ENCODE assay signal across 1 cellular context in the genomic region with DNA sequence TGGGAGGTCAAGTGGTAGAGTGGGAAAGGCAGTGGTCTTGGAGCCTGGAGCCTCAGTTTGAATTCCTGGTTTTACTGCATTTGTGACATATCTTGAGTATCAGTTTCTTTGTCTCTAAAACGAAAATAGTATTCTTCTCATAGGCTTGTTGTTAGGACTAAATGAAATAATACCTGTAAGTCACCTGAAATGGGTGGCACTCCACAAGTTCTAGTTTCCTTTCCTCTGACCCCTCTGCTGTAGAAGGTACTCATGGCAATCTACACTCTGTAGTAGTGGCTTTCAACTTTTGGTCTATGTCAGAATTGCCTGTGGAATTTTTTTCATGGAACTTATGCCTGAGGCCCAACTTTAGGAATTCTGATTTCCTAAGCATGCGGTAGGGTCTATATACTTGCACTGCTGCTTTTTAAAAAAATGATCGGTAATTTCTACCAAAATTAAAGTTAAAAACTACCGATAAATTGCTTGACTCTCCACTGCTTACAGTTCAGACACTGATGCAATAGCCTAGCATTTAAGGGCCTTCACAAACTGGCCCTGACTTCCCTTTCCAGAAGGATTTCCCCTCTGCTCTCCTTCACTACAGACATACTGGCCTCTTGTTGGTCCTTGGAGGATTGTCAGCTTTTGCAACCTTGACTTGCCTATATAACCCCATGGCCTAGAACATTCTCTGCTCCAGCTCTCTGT.
TF ChIP-seq lines count a peak whose summit lies in the region.

No MANE protein-coding gene starts in this region.

TF ChIP-seq in K562, 482 proteins besides CTCF, POLR2A, EP300 and RAD21 (continued from another document):
- TF ChIP-seq ZNF449 (CRISPR knock-in tag; IDR thresholded peaks at IDR 0.05) = 0 out of 2 replicates have a peak, but pooled peaks have one; percentile 25
- TF ChIP-seq ATF3 (IDR thresholded peaks at IDR 0.05) = peak; percentile 50; the same call in 1 of the 2 replicates
- TF ChIP-seq ATF3 (CRISPR knock-in tag; conservative IDR thresholded peaks at IDR 0.05) = no peak
- peak; percentile 21; the same call in 1 of the 2 replicates for TF ChIP-seq CEBPB (tag; IDR thresholded peaks at IDR 0.05)
- no peak for TF ChIP-seq ZNF263 (CRISPR knock-in tag; IDR thresholded peaks at IDR 0.05; ENCODE audit: borderline replicate concordance)
- peak; percentile 27; the same call in 1 of the 2 replicates for TF ChIP-seq SPI1 (IDR thresholded peaks at IDR 0.05; ENCODE audit: borderline replicate concordance, low read depth, low read length)
- TF ChIP-seq CEBPG (CRISPR knock-in tag; IDR thresholded peaks at IDR 0.05) = peak; percentile 58; the same call in 1 of the 2 replicates
- peak; percentile 59 to 64 for TF ChIP-seq CEBPG (tag; conservative IDR thresholded peaks at IDR 0.05 in 1 of 2, IDR thresholded peaks at IDR 0.05 in 1 of 2)
- TF ChIP-seq ZNF12 (CRISPR knock-in tag; IDR thresholded peaks at IDR 0.05) = no peak
- 0 out of 2 replicates have a peak, but pooled peaks have one; percentile 45 for TF ChIP-seq ZNF583 (CRISPR knock-in tag; IDR thresholded peaks at IDR 0.05)
- TF ChIP-seq, protein P1, sequence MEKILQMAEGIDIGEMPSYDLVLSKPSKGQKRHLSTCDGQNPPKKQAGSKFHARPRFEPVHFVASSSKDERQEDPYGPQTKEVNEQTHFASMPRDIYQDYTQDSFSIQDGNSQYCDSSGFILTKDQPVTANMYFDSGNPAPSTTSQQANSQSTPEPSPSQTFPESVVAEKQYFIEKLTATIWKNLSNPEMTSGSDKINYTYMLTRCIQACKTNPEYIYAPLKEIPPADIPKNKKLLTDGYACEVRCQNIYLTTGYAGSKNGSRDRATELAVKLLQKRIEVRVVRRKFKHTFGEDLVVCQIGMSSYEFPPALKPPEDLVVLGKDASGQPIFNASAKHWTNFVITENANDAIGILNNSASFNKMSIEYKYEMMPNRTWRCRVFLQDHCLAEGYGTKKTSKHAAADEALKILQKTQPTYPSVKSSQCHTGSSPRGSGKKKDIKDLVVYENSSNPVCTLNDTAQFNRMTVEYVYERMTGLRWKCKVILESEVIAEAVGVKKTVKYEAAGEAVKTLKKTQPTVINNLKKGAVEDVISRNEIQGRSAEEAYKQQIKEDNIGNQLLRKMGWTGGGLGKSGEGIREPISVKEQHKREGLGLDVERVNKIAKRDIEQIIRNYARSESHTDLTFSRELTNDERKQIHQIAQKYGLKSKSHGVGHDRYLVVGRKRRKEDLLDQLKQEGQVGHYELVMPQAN (IDR thresholded peaks at IDR 0.05; ENCODE audit: borderline replicate concordance) = no peak
- 0 out of 2 replicates have a peak, but pooled peaks have one; percentile 16 for TF ChIP-seq ATF7 (IDR thresholded peaks at IDR 0.05)
- TF ChIP-seq ZNF766 (CRISPR knock-in tag; conservative IDR thresholded peaks at IDR 0.05) = 0 out of 2 replicates have a peak, but pooled peaks have one; percentile 40
- TF ChIP-seq ZNF589 (CRISPR knock-in tag; IDR thresholded peaks at IDR 0.05; ENCODE audit: low read depth) = peak; percentile 69; the same call in 1 of the 2 replicates
- no peak for TF ChIP-seq SREBF1 (IDR thresholded peaks at IDR 0.05; ENCODE audit: borderline replicate concordance, low read depth, low read length)
- TF ChIP-seq SP2 (IDR thresholded peaks at IDR 0.05; ENCODE audit: extremely low read depth, low read depth, low read length, poor library complexity, severe bottlenecking) = no peak
- 0 out of 2 replicates have a peak, but pooled peaks have one; percentile 23 for TF ChIP-seq ZNF175 (CRISPR knock-in tag; IDR thresholded peaks at IDR 0.05; ENCODE audit: low read depth)
- peak; percentile 76 for TF ChIP-seq ATF4 (CRISPR knock-in tag; IDR thresholded peaks at IDR 0.05)
- TF ChIP-seq SMARCA5 (IDR thresholded peaks at IDR 0.05) = no peak
- no peak for TF ChIP-seq C11orf30 (IDR thresholded peaks at IDR 0.05; ENCODE audit: low read depth)
